In genomic region chr10:51707392-51707791, GRCh38 we compare ENCODE assay signal across 23 cellular contexts. TPM values are rescaled to one million over a fixed set of nuclear protein-coding genes. Genes with fewer than 3 reads are reported as not detected.
DNase-seq lines count a peak whose midpoint lies in the region; ATAC-seq and TF ChIP-seq lines count a peak whose summit lies in the region.
"Had no signal": no experiment of that assay in that cellular context is flagged by ENCODE, and none has a peak within 500 bp of the region (broad histone marks: within the 10 kb centered on the region; RNA-seq: fewer than 3 reads in every experiment).

No MANE protein-coding gene starts in this region.

- CTCF ChIA-PET in activated CD8-positive, alpha-beta memory T cell treated with anti-CD3 and anti-CD28 coated beads, Interleukin-2, amount 10 ng/mL, durations not matched to agents 7 days and 5 days (lab: Charles Lee) = no interaction called here
- CTCF ChIA-PET in activated CD4-positive, alpha-beta memory T cell treated with anti-CD3 and anti-CD28 coated beads, Interleukin-2, amount 10 ng/mL, durations not matched to agents 7 days and 5 days (lab: Charles Lee) = no interaction called here

- peak overlapping the region in 10 of 12 donors; percentile 15 to 70 (median 48) for H3K27ac ChIP-seq in heart left ventricle
- H3K27ac ChIP-seq: BLaER1 treated with 17β-estradiol and CSF1 and Interleukin-3, amounts not matched to agents 10 nM and 100 nM; thyroid gland; WERI-Rb-1 had no signal

- TF ChIP-seq CTCF in heart left ventricle (IDR thresholded peaks at IDR 0.05) = no peak

- H3K4me1 ChIP-seq in heart left ventricle = peaks cover 0 to 40% (median 8%) of the 10 kb centered on the region in 12 donors
- H3K4me1 ChIP-seq: spleen, thyroid gland had no signal

- DNase-seq in activated CD8-positive, alpha-beta memory T cell treated with anti-CD3 and anti-CD28 coated beads, Interleukin-2, amount 10 ng/mL, durations not matched to agents 7 days and 5 days = no peak
- DNase-seq in activated CD8-positive, alpha-beta memory T cell treated with anti-CD3 and anti-CD28 coated beads, Interleukin-2, amount 50 U/mL, for 4 hours = no peak
- no peak for DNase-seq in activated CD4-positive, alpha-beta memory T cell treated with anti-CD3 and anti-CD28 coated beads, Interleukin-2, amount 10 ng/mL, durations not matched to agents 7 days and 5 days
- no peak for DNase-seq in heart left ventricle
- DNase-seq in stimulated activated effector memory CD8-positive, alpha-beta T cell treated with anti-CD3 and anti-CD28 coated beads, Interleukin-12 subunit alpha, Interleukin-12 subunit beta, amount 100 ng/mL, for 72 hours (ENCODE audit: low spot score in 2 of 2) = no peak
- no peak for DNase-seq in effector CD8-positive, alpha-beta T cell (lab: John Stamatoyannopoulos, UW)
- DNase-seq in activated effector memory CD4-positive, alpha-beta T cell treated with anti-CD3 and anti-CD28 coated beads, Interleukin-2, amount 50 U/mL, for 16 hours = no peak
- DNase-seq: GF-D8, HFFc6, KG1, mammary epithelial cell, naive B cell, NCI-H2029, posterior cingulate gyrus, spleen, SW 1271, thyroid gland, WERI-Rb-1 had no signal

- H3K9me3 Mint-ChIP-seq in activated CD8-positive, alpha-beta memory T cell treated with anti-CD3 and anti-CD28 coated beads, Interleukin-2, amount 10 ng/mL, durations not matched to agents 7 days and 5 days (ENCODE audit: low read depth) = no peaks in the 10 kb centered on the region
- no peaks in the 10 kb centered on the region for H3K9me3 Mint-ChIP-seq in activated CD4-positive, alpha-beta memory T cell treated with anti-CD3 and anti-CD28 coated beads, Interleukin-2, amount 10 ng/mL, durations not matched to agents 7 days and 5 days
- no peaks in the 10 kb centered on the region for H3K9me3 Mint-ChIP-seq in stimulated activated effector memory CD8-positive, alpha-beta T cell treated with anti-CD3 and anti-CD28 coated beads, Interleukin-12 subunit alpha, Interleukin-12 subunit beta, amount 100 ng/mL, for 72 hours
- H3K9me3 Mint-ChIP-seq: HFFc6, immature natural killer cell, naive B cell had no signal

- no peaks in the 10 kb centered on the region for H3K9me3 ChIP-seq in heart left ventricle
- H3K9me3 ChIP-seq: BLaER1 treated with 17β-estradiol and CSF1 and Interleukin-3, amounts not matched to agents 10 nM and 100 nM; spleen; thyroid gland had no signal

- H3K36me3 ChIP-seq in heart left ventricle = no peaks in the 10 kb centered on the region
- H3K36me3 ChIP-seq: BLaER1 treated with 17β-estradiol and CSF1 and Interleukin-3, amounts not matched to agents 10 nM and 100 nM; spleen; thyroid gland; WERI-Rb-1 had no signal

- H3K27me3 ChIP-seq in heart left ventricle = no peaks in the 10 kb centered on the region
- H3K27me3 ChIP-seq: BLaER1 treated with 17β-estradiol and CSF1 and Interleukin-3, amounts not matched to agents 10 nM and 100 nM; thyroid gland had no signal

- TF ChIP-seq POLR2A in heart left ventricle (IDR thresholded peaks at IDR 0.05) = no peak

- H3K4me1 Mint-ChIP-seq in activated CD8-positive, alpha-beta memory T cell treated with anti-CD3 and anti-CD28 coated beads, Interleukin-2, amount 10 ng/mL, durations not matched to agents 7 days and 5 days = peaks cover 31% of the 10 kb centered on the region
- peaks cover 38% of the 10 kb centered on the region for H3K4me1 Mint-ChIP-seq in activated CD4-positive, alpha-beta memory T cell treated with anti-CD3 and anti-CD28 coated beads, Interleukin-2, amount 10 ng/mL, durations not matched to agents 7 days and 5 days
- peaks cover 10% of the 10 kb centered on the region for H3K4me1 Mint-ChIP-seq in stimulated activated effector memory CD8-positive, alpha-beta T cell treated with anti-CD3 and anti-CD28 coated beads, Interleukin-12 subunit alpha, Interleukin-12 subunit beta, amount 100 ng/mL, for 72 hours
- H3K4me1 Mint-ChIP-seq: naive B cell had no signal

- H3K36me3 Mint-ChIP-seq in activated CD8-positive, alpha-beta memory T cell treated with anti-CD3 and anti-CD28 coated beads, Interleukin-2, amount 10 ng/mL, durations not matched to agents 7 days and 5 days = peaks cover 6% of the 10 kb centered on the region
- H3K36me3 Mint-ChIP-seq in activated CD4-positive, alpha-beta memory T cell treated with anti-CD3 and anti-CD28 coated beads, Interleukin-2, amount 10 ng/mL, durations not matched to agents 7 days and 5 days (ENCODE audit: low read depth) = peaks cover 5% of the 10 kb centered on the region
- H3K36me3 Mint-ChIP-seq in stimulated activated effector memory CD8-positive, alpha-beta T cell treated with anti-CD3 and anti-CD28 coated beads, Interleukin-12 subunit alpha, Interleukin-12 subunit beta, amount 100 ng/mL, for 72 hours = no peaks in the 10 kb centered on the region
- H3K36me3 Mint-ChIP-seq: immature natural killer cell, naive B cell had no signal

- no peak overlapping the region for H3K4me3 Mint-ChIP-seq in activated CD8-positive, alpha-beta memory T cell treated with anti-CD3 and anti-CD28 coated beads, Interleukin-2, amount 10 ng/mL, durations not matched to agents 7 days and 5 days
- no peak overlapping the region for H3K4me3 Mint-ChIP-seq in activated CD4-positive, alpha-beta memory T cell treated with anti-CD3 and anti-CD28 coated beads, Interleukin-2, amount 10 ng/mL, durations not matched to agents 7 days and 5 days
- peak overlapping the region; percentile 13 for H3K4me3 Mint-ChIP-seq in stimulated activated effector memory CD8-positive, alpha-beta T cell treated with anti-CD3 and anti-CD28 coated beads, Interleukin-12 subunit alpha, Interleukin-12 subunit beta, amount 100 ng/mL, for 72 hours
- H3K4me3 Mint-ChIP-seq: activated naive CD8-positive, alpha-beta T cell; HFFc6; naive B cell had no signal

- no peak overlapping the region for H3K4me3 ChIP-seq in heart left ventricle
- H3K4me3 ChIP-seq: BLaER1 treated with 17β-estradiol and CSF1 and Interleukin-3, amounts not matched to agents 10 nM and 100 nM; GM12878; spleen; thyroid gland had no signal

- H3K27ac Mint-ChIP-seq in activated CD8-positive, alpha-beta memory T cell treated with anti-CD3 and anti-CD28 coated beads, Interleukin-2, amount 10 ng/mL, durations not matched to agents 7 days and 5 days = peak overlapping the region; percentile 80
- peak overlapping the region; percentile 76 for H3K27ac Mint-ChIP-seq in activated CD4-positive, alpha-beta memory T cell treated with anti-CD3 and anti-CD28 coated beads, Interleukin-2, amount 10 ng/mL, durations not matched to agents 7 days and 5 days
- H3K27ac Mint-ChIP-seq in stimulated activated effector memory CD8-positive, alpha-beta T cell treated with anti-CD3 and anti-CD28 coated beads, Interleukin-12 subunit alpha, Interleukin-12 subunit beta, amount 100 ng/mL, for 72 hours = peak overlapping the region; percentile 3
- H3K27ac Mint-ChIP-seq: HFFc6, naive B cell had no signal

- 59 to 67% (median 60%) methylated on average over 6 of the region's 6 CpGs for WGBS in heart left ventricle, 4 donors

- intact Hi-C loops in heart left ventricle (cut with DNase I) = loop anchor here in 3 of 10 donors (10.0 kb wide), 1 partner anchor 247 kb away; no protein-coding TSS in a partner anchor

- ATAC-seq in activated CD8-positive, alpha-beta memory T cell treated with anti-CD3 and anti-CD28 coated beads, Interleukin-2, amount 10 ng/mL, durations not matched to agents 7 days and 5 days = peak; percentile 75
- ATAC-seq in heart left ventricle (peak in 3 of 4 donors; percentile 61 to 75 (median 70)), GM21529 (IDR thresholded peaks at IDR 0.05; ENCODE audit: unreplicated experiment) (no peak)
- ATAC-seq in stimulated activated effector memory CD8-positive, alpha-beta T cell treated with anti-CD3 and anti-CD28 coated beads, Interleukin-12 subunit alpha, Interleukin-12 subunit beta, amount 100 ng/mL, for 72 hours = peak; percentile 64
- ATAC-seq: GM12878 had no signal

- POLR2A ChIA-PET in activated CD4-positive, alpha-beta memory T cell treated with anti-CD3 and anti-CD28 coated beads, Interleukin-2, amount 10 ng/mL, durations not matched to agents 7 days and 5 days (lab: Charles Lee) = interaction anchor here (1.0 kb wide), 1 partner anchor 9 kb away, joined by 4 read pairs; no protein-coding TSS in a partner anchor

- H3K27me3 Mint-ChIP-seq in activated CD8-positive, alpha-beta memory T cell treated with anti-CD3 and anti-CD28 coated beads, Interleukin-2, amount 10 ng/mL, durations not matched to agents 7 days and 5 days = no peaks in the 10 kb centered on the region
- no peaks in the 10 kb centered on the region for H3K27me3 Mint-ChIP-seq in activated CD4-positive, alpha-beta memory T cell treated with anti-CD3 and anti-CD28 coated beads, Interleukin-2, amount 10 ng/mL, durations not matched to agents 7 days and 5 days
- H3K27me3 Mint-ChIP-seq: activated naive CD8-positive, alpha-beta T cell had no signal

RNA-seq across cellular contexts. Expression of gene CSTF2T, which starts 8.0 kb away (rescaled TPM):
- 10 to 100 TPM; 36.9 to 39.3 TPM for total RNA-seq in activated CD8-positive, alpha-beta memory T cell treated with anti-CD3 and anti-CD28 coated beads, Interleukin-2, amount 10 ng/mL, durations not matched to agents 7 days and 5 days
- 10 to 100 TPM; 43.1 to 45.6 TPM for total RNA-seq in activated CD4-positive, alpha-beta memory T cell treated with anti-CD3 and anti-CD28 coated beads, Interleukin-2, amount 10 ng/mL, durations not matched to agents 7 days and 5 days
- total RNA-seq in heart left ventricle = 10 to 100 TPM; 18.5 to 27.4 (median 22.7) TPM
- 10 to 100 TPM; 10.6 to 14.2 TPM for polyA plus RNA-seq in heart left ventricle

Comparison
In these comparisons a context has a peak if more than half of its experiments do, and no peak if none do; other contexts are left out.
1. H3K27ac Mint-ChIP-seq: peak in every context shown above with its lines; median percentile 80 in activated CD8-positive, alpha-beta memory T cell treated with anti-CD3 and anti-CD28 coated beads, Interleukin-2, amount 10 ng/mL, durations not matched to agents 7 days and 5 days; 76 in activated CD4-positive, alpha-beta memory T cell treated with anti-CD3 and anti-CD28 coated beads, Interleukin-2, amount 10 ng/mL, durations not matched to agents 7 days and 5 days; 3 in stimulated activated effector memory CD8-positive, alpha-beta T cell treated with anti-CD3 and anti-CD28 coated beads, Interleukin-12 subunit alpha, Interleukin-12 subunit beta, amount 100 ng/mL, for 72 hours.